Comparison of ENCODE assay signal across 9 cellular contexts in genomic region chrX:15973299-15973698, GRCh38.
DNase-seq lines count a peak whose midpoint lies in the region; ATAC-seq and TF ChIP-seq lines count a peak whose summit lies in the region.
"Had no signal": no experiment of that assay in that cellular context is flagged by ENCODE, and none has a peak within 500 bp of the region (broad histone marks: within the 10 kb centered on the region; RNA-seq: fewer than 3 reads in every experiment).

No MANE protein-coding gene starts in this region.

- peaks cover 24% of the 10 kb centered on the region for H3K4me1 Mint-ChIP-seq in activated B cell treated with CpG ODN at 0.5 μM for 24 hours

- H3K4me3 ChIP-seq in left ventricle myocardium inferior = no peak overlapping the region

- H3K4me3 Mint-ChIP-seq in activated B cell treated with CpG ODN at 0.5 μM for 24 hours = no peak overlapping the region

- POLR2A ChIA-PET in activated B cell treated with CpG ODN at 0.5 μM for 24 hours (lab: Charles Lee) = no interaction called here

- H3K9me3 Mint-ChIP-seq in activated B cell treated with CpG ODN at 0.5 μM for 24 hours = no peaks in the 10 kb centered on the region

- H3K9me3 ChIP-seq in left ventricle myocardium inferior (replicated peaks) = no peaks in the 10 kb centered on the region

- no peak overlapping the region for H3K27ac ChIP-seq in left ventricle myocardium inferior (replicated peaks)
- H3K27ac ChIP-seq: epithelial cell of prostate had no signal

- H3K27me3 Mint-ChIP-seq in activated B cell treated with CpG ODN at 0.5 μM for 24 hours = no peaks in the 10 kb centered on the region

- intact Hi-C loops in activated B cell treated with CpG ODN at 0.5 μM for 24 hours (cut with micrococcal nuclease) = loop anchor here (1.0 kb wide), 2 partner anchors 119 to 212 kb away; partner anchors contain the start of gene AP1S2
- intact Hi-C loops in left ventricle myocardium inferior (cut with micrococcal nuclease) = no loop called here

- CTCF ChIA-PET in activated B cell treated with CpG ODN at 0.5 μM for 24 hours (lab: Charles Lee) = interaction anchor here (1.0 to 1.6 kb wide), 2 partner anchors 43 to 124 kb away, joined by 3 to 4 read pairs; no protein-coding TSS in a partner anchor

- H3K36me3 ChIP-seq in left ventricle myocardium inferior = no peaks in the 10 kb centered on the region

- no peaks in the 10 kb centered on the region for H3K36me3 Mint-ChIP-seq in activated B cell treated with CpG ODN at 0.5 μM for 24 hours (ENCODE audit: low read depth)

- no peak overlapping the region for H3K27ac Mint-ChIP-seq in activated B cell treated with CpG ODN at 0.5 μM for 24 hours

- H3K27me3 ChIP-seq in left ventricle myocardium inferior (ENCODE audit: low read depth) = no peaks in the 10 kb centered on the region

- ATAC-seq in activated B cell treated with CpG ODN at 0.5 μM for 24 hours (ENCODE audit: low read depth) = peak; percentile 76

- TF ChIP-seq CTCF in activated B cell treated with CpG ODN at 0.5 μM for 24 hours (IDR thresholded peaks at IDR 0.05) (no peak), left ventricle myocardium inferior (IDR thresholded peaks at IDR 0.05; ENCODE audit: borderline replicate concordance) (peak; percentile 67)

- peak; percentile 62 for DNase-seq in A172 (ENCODE audit: low spot score)
- peak; percentile 56 for DNase-seq in ELR (ENCODE audit: low read depth)
- DNase-seq in HuH-7 (ENCODE audit: low spot score) = peak; percentile 10
- no peak for DNase-seq in activated B cell treated with CpG ODN at 0.5 μM for 24 hours
- DNase-seq in left ventricle myocardium inferior = no peak
- peak; percentile 22 for DNase-seq in stimulated activated CD8-positive, alpha-beta memory T cell treated with anti-CD3 and anti-CD28 coated beads, Interleukin-4, amount 100 ng/mL, for 48 hours
- DNase-seq in NCI-H226 = no peak
- no peak for DNase-seq in cortex of kidney (lab: John Stamatoyannopoulos, UW)

- H3K4me1 ChIP-seq in left ventricle myocardium inferior = peaks cover 5% of the 10 kb centered on the region

Comparison
In these comparisons a context has a peak if more than half of its experiments do, and no peak if none do; other contexts are left out.
1. DNase-seq: peak in A172 (single experiment), ELR (single experiment), HuH-7 (single experiment) and stimulated activated CD8-positive, alpha-beta memory T cell treated with anti-CD3 and anti-CD28 coated beads, Interleukin-4, amount 100 ng/mL, for 48 hours (single experiment); none in activated B cell treated with CpG ODN at 0.5 μM for 24 hours (single experiment), left ventricle myocardium inferior (single experiment), NCI-H226 (single experiment) and cortex of kidney (single experiment).